24 cellular contexts compared by ENCODE assay signal in the genomic region with DNA sequence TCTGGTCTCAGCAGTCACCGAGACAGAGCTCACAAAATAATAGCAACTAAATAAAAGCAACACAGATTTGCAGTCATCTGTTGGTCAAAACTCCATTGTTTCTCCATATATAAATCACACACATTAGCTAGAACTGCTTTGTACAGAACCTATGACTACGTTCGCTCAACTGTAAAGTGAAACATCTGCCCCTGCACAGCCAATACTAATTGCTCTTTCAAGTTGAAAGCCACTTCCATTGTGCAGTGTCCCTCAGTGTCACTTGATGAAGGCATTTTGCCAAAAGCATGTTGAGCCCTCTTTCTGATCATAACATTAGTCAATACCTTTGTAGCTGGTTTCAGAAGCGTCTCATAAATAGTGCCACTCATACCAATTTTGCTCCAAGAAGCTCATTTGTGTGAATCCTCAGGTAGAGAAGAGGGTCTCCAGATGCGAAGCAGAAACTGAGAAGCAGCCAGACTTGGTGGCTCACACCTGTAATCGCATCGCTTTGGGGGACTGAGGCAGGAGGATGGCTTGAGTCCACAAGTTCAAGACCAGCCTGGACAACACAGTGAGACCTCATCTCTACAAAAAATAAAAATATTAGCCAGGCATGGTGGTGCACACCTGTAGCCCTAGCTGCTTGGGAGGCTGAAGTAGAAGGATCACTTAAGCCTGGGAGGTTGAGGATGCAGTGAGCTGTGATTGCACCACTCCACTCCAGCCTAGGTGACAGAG.
DNase-seq lines count a peak whose midpoint lies in the region; ATAC-seq and TF ChIP-seq lines count a peak whose summit lies in the region.
"Had no signal": no experiment of that assay in that cellular context is flagged by ENCODE, and none has a peak within 500 bp of the region (broad histone marks: within the 10 kb centered on the region; RNA-seq: fewer than 3 reads in every experiment).

No MANE protein-coding gene starts in this region.

- no peak for TF ChIP-seq CTCF in foreskin keratinocyte (conservative IDR thresholded peaks at IDR 0.05)

- ATAC-seq in foreskin keratinocyte (no peak), GM21737 (IDR thresholded peaks at IDR 0.05; ENCODE audit: unreplicated experiment) (no peak)
- ATAC-seq: A549; activated CD8-positive, alpha-beta T cell treated with anti-CD3 and anti-CD28 coated beads for 36 hours; CD8-positive, alpha-beta T cell; gastroesophageal sphincter; left ventricle myocardium superior; naive thymus-derived CD4-positive, alpha-beta T cell; Panc1; stimulated activated memory B cell treated with anti-CD40 and anti-IgM and Interleukin-4, amounts not matched to agents 10 μg/mL and 1 μg/mL and 100 μg/mL, for 72 hours had no signal

- H3K27ac ChIP-seq in foreskin keratinocyte, result peak overlapping the region; percentile 100
- H3K27ac ChIP-seq: A549, gastroesophageal sphincter had no signal

- H3K4me1 ChIP-seq in foreskin keratinocyte, result peaks cover 19% of the 10 kb centered on the region
- H3K4me1 ChIP-seq: A549, gastroesophageal sphincter had no signal

- DNase-seq in NCI-H1436 (lab: John Stamatoyannopoulos, UW), result peak; percentile 8
- no peak for DNase-seq in NCI-H1436 treated with DMSO at 0.1 percent for 48 hours (lab: John Stamatoyannopoulos, UW)
- DNase-seq in NCI-H1105 treated with DMSO at 0.1 percent for 48 hours (lab: John Stamatoyannopoulos, UW), result peak; percentile 72
- peak; percentile 88 for DNase-seq in NCI-H345 (lab: John Stamatoyannopoulos, UW)
- no peak for DNase-seq in foreskin keratinocyte
- DNase-seq in NCI-H526 treated with DMSO at 0.1 percent for 48 hours (lab: John Stamatoyannopoulos, UW), result no peak
- DNase-seq in SK-N-DZ (ENCODE audit: low spot score), result no peak
- DNase-seq: activated CD4-positive, alpha-beta T cell treated with anti-CD3 and anti-CD28 coated beads for 1 hour; activated CD8-positive, alpha-beta T cell treated with anti-CD3 and anti-CD28 coated beads for 36 hours; activated effector memory CD4-positive, alpha-beta T cell treated with Interleukin-2 at 50 U/mL for 16 hours; activated naive CD8-positive, alpha-beta T cell treated with anti-CD3 and anti-CD28 coated beads for 36 hours; caudate nucleus; CD8-positive, alpha-beta T cell; endodermal cell; hypothalamus; IMR-90; left ventricle myocardium superior; naive thymus-derived CD4-positive, alpha-beta T cell; nucleus accumbens had no signal

- no peaks in the 10 kb centered on the region for H3K27me3 ChIP-seq in foreskin keratinocyte
- H3K27me3 ChIP-seq: gastroesophageal sphincter had no signal

Comparison
In these comparisons a context has a peak if more than half of its experiments do, and no peak if none do; other contexts are left out.
1. DNase-seq: peak in NCI-H1436 (single experiment), NCI-H1105 treated with DMSO at 0.1 percent for 48 hours (single experiment) and NCI-H345 (single experiment); none in NCI-H1436 treated with DMSO at 0.1 percent for 48 hours (single experiment), foreskin keratinocyte (0 of 2), NCI-H526 treated with DMSO at 0.1 percent for 48 hours (single experiment) and SK-N-DZ (single experiment).